Comparison of ENCODE assay signal across 9 cellular contexts in the genomic region with DNA sequence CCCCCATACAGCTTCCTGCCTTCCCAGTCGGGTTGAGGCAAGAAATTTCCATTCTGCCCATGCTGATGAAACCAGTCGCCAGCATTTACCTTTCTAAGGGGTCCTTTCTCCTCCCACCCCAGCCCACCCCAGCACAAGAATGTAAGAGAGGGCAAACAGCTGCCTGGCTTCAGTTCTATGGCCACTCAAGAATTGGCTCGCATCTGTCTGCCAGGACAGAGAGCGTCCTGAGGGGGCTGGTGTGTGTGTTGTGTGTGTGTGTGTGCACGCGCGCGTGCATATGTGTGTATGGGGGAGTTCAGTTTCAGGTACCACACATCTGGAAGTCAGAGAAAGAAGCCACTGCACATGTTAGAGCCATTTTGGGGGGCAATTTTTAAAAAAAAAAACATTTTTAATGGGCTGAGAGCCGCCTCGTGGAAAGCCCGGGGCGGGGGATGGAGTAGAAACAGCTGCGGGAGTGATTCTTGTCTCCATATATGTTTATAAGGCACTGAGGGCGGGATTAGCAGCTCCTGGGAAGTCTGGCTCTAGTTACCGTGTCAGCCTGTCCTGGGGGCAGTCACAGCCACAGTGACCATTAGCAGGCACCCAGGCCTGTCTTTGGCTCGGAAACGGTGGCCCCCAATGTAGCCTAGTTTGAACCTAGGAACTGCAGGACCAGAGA. TPM values are rescaled to one million over a fixed set of nuclear protein-coding genes. Genes with fewer than 3 reads are reported as not detected.
A peak's percentile ranks its signal among the peaks of the same experiment; 100 is the strongest.
DNase-seq lines count a peak whose midpoint lies in the region; ATAC-seq and TF ChIP-seq lines count a peak whose summit lies in the region.
"Had no signal": no experiment of that assay in that cellular context is flagged by ENCODE, and none has a peak within 500 bp of the region (broad histone marks: within the 10 kb centered on the region; RNA-seq: fewer than 3 reads in every experiment).

A gene (plus strand): TSS at position 561 of the 667 bp plus-strand sequence. CDS start 2,124 bp downstream, outside the sequence.

- ATAC-seq in left ventricle myocardium superior (no peak), GM21737 (IDR thresholded peaks at IDR 0.05; ENCODE audit: unreplicated experiment) (no peak)

- peak within 1 kb of the TSS; percentile 51 for H3K27ac ChIP-seq in left ventricle myocardium inferior (replicated peaks)
- no peak within 1 kb of the TSS for H3K27ac ChIP-seq in muscle layer of duodenum (ENCODE audit: low read length)
- H3K27ac ChIP-seq in uterus = peak within 1 kb of the TSS in 1 of 2 donors; percentile 7

- H3K4me1 ChIP-seq in left ventricle myocardium inferior (peaks cover 60% of the 10 kb centered on the region), muscle layer of duodenum (ENCODE audit: control insufficient read depth in 1 of 2, insufficient read depth in 2 of 2, low read length in 2 of 2) (peaks cover 0 to 11% of the 10 kb centered on the region in 2 donors), uterus (peaks cover 0 to 3% of the 10 kb centered on the region in 2 donors)

- H3K4me3 ChIP-seq in left ventricle myocardium inferior = peak within 1 kb of the TSS; percentile 72
- H3K4me3 ChIP-seq in cardiac fibroblast (replicated peaks in 1 of 2; ENCODE audit: low read depth in 2 of 2, low read length in 2 of 2) = peak within 1 kb of the TSS; percentile 37 to 42
- peak within 1 kb of the TSS; percentile 48 to 72 for H3K4me3 ChIP-seq in muscle layer of duodenum (ENCODE audit: low read depth in 1 of 2, low read length in 2 of 2)
- peak within 1 kb of the TSS; percentile 26 to 42 for H3K4me3 ChIP-seq in uterus

- H3K27me3 ChIP-seq in left ventricle myocardium inferior (ENCODE audit: low read depth) (peaks cover 6% of the 10 kb centered on the region), muscle layer of duodenum (ENCODE audit: low read depth, low read length) (peaks cover 6% of the 10 kb centered on the region), uterus (no peaks in the 10 kb centered on the region)

- no peaks in the 10 kb centered on the region for H3K9me3 ChIP-seq in left ventricle myocardium inferior (replicated peaks)
- no peaks in the 10 kb centered on the region for H3K9me3 ChIP-seq in muscle layer of duodenum (ENCODE audit: control insufficient read depth in 1 of 2, low read length in 2 of 2)
- H3K9me3 ChIP-seq in uterus = no peaks in the 10 kb centered on the region

- intact Hi-C loops in left ventricle myocardium inferior (cut with micrococcal nuclease) = no loop called here
- intact Hi-C loops in left ventricle myocardium superior (cut with micrococcal nuclease) = no loop called here
- intact Hi-C loops in uterus (cut with DNase I; ENCODE audit: low total_unique reads) = no loop called here

- TF ChIP-seq CTCF in left ventricle myocardium inferior (IDR thresholded peaks at IDR 0.05; ENCODE audit: borderline replicate concordance) (no peak), cardiac fibroblast (IDR thresholded peaks at IDR 0.05; ENCODE audit: low read depth, low read length) (no peak), uterus (IDR thresholded peaks at IDR 0.05) (no peak)

- no peaks in the 10 kb centered on the region for H3K36me3 ChIP-seq in left ventricle myocardium inferior
- no peaks in the 10 kb centered on the region for H3K36me3 ChIP-seq in muscle layer of duodenum (ENCODE audit: control insufficient read depth in 1 of 2, insufficient read depth in 2 of 2, low read length in 2 of 2)
- H3K36me3 ChIP-seq in uterus = no peaks in the 10 kb centered on the region

- no peak for TF ChIP-seq POLR2A in uterus (IDR thresholded peaks at IDR 0.05)

- no peak for DNase-seq in left ventricle myocardium inferior
- DNase-seq in left ventricle myocardium superior = no peak
- DNase-seq in cardiac fibroblast (ENCODE audit: low read depth in 2 of 2) = no peak
- DNase-seq in uterus = no peak
- no peak for DNase-seq in DMS79 treated with DMSO at 0.1 percent for 48 hours (lab: John Stamatoyannopoulos, UW)
- DNase-seq in effector CD8-positive, alpha-beta T cell (lab: John Stamatoyannopoulos, UW) = no peak
- DNase-seq: activated naive CD4-positive, alpha-beta T cell treated with anti-CD3 and anti-CD28 coated beads, Interleukin-2, amount 50 U/mL, for 16 hours had no signal

RNA-seq across cellular contexts. Expression of the gene that starts here (rescaled TPM):
- total RNA-seq in left ventricle myocardium inferior (2.1 TPM), left ventricle myocardium superior (2.4 TPM), uterus (10 to 100 TPM in 1 of 4 donors, 1 to 10 TPM in 2, not detected in 1; 5.9 to 20.9 (median 7.2) TPM)
